16 cellular contexts compared by ENCODE assay signal in the genomic region with DNA sequence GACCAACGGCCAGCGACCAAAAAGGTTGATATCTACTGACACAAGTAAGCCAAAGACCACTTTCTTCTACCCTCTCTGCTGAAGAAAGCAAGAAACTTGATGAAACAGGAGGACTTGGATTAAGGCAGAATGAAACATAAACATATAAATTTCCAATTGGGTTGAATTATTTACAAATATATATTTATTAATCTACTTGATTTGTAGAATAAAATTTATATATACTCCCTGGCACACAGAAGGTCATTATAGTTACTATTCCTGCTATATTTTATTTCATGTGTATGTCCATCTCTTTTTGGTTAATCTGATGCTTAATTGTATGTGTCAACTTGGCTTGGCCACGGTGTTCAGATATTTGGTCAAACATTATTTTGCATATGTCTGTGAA. TPM values are rescaled to one million over a fixed set of nuclear protein-coding genes. Genes with fewer than 3 reads are reported as not detected.
"Had no signal": no experiment of that assay in that cellular context is flagged by ENCODE, and none has a peak within 500 bp of the region (broad histone marks: within the 10 kb centered on the region; RNA-seq: fewer than 3 reads in every experiment).

No MANE protein-coding gene starts in this region.

- H3K9me3 ChIP-seq: esophagus muscularis mucosa, left lung, thoracic aorta had no signal

- H3K36me3 Mint-ChIP-seq: activated naive CD8-positive, alpha-beta T cell treated with anti-CD3 and anti-CD28 coated beads, Interleukin-2, amount 10 ng/mL, durations not matched to agents 7 days and 5 days had no signal

- H3K27ac ChIP-seq: dorsolateral prefrontal cortex, esophagus muscularis mucosa, left lung, thoracic aorta had no signal

- H3K36me3 ChIP-seq: esophagus muscularis mucosa, left lung, thoracic aorta had no signal

- H3K9me3 Mint-ChIP-seq: activated CD4-positive, alpha-beta T cell treated with anti-CD3 and anti-CD28 coated beads, Interleukin-2, amount 10 ng/mL, durations not matched to agents 7 days and 5 days; activated naive CD8-positive, alpha-beta T cell treated with anti-CD3 and anti-CD28 coated beads, Interleukin-2, amount 10 ng/mL, durations not matched to agents 7 days and 5 days; activated T-helper 1 cell treated with anti-CD3 and anti-CD28 coated beads, Interleukin-12 subunit alpha, Interleukin-12 subunit beta, Interleukin-2, Interleukin-4 antibody, amounts not matched to agents 30 ng/mL and 10 ng/mL and 1 ng/mL, durations not matched to agents 14 hours and 24 hours and 36 hours; nephron progenitor cell had no signal

- H3K4me3 ChIP-seq: dorsolateral prefrontal cortex, esophagus muscularis mucosa, left lung, thoracic aorta had no signal

- FAIRE-seq: kidney, urothelium cell line had no signal

- DNase-seq: activated CD4-positive, alpha-beta T cell treated with anti-CD3 and anti-CD28 coated beads, Interleukin-2, amount 10 ng/mL, durations not matched to agents 7 days and 5 days; activated CD4-positive, CD25-positive, alpha-beta regulatory T cell; activated naive CD4-positive, alpha-beta T cell; activated naive CD8-positive, alpha-beta T cell treated with anti-CD3 and anti-CD28 coated beads, Interleukin-2, amount 10 ng/mL, durations not matched to agents 7 days and 5 days; dorsolateral prefrontal cortex; hippocampal formation; kidney; left lung; nephron progenitor cell; stimulated activated CD4-positive, alpha-beta T cell treated with anti-CD3 and anti-CD28 coated beads, Interleukin-12 subunit alpha, Interleukin-12 subunit beta, amount 100 ng/mL, for 4 hours; stimulated activated CD4-positive, alpha-beta T cell treated with anti-CD3 and anti-CD28 coated beads, Interleukin-2, amount 100 ng/mL, for 24 hours had no signal

- ATAC-seq: left lung, sciatic nerve had no signal

- H3K27ac Mint-ChIP-seq: activated CD4-positive, alpha-beta T cell treated with anti-CD3 and anti-CD28 coated beads, Interleukin-2, amount 10 ng/mL, durations not matched to agents 7 days and 5 days; activated naive CD8-positive, alpha-beta T cell treated with anti-CD3 and anti-CD28 coated beads, Interleukin-2, amount 10 ng/mL, durations not matched to agents 7 days and 5 days; activated T-helper 1 cell treated with anti-CD3 and anti-CD28 coated beads, Interleukin-12 subunit alpha, Interleukin-12 subunit beta, Interleukin-2, Interleukin-4 antibody, amounts not matched to agents 30 ng/mL and 10 ng/mL and 1 ng/mL, durations not matched to agents 14 hours and 24 hours and 36 hours; nephron progenitor cell had no signal

- H3K4me3 Mint-ChIP-seq: activated CD4-positive, alpha-beta T cell treated with anti-CD3 and anti-CD28 coated beads, Interleukin-2, amount 10 ng/mL, durations not matched to agents 7 days and 5 days; activated naive CD8-positive, alpha-beta T cell treated with anti-CD3 and anti-CD28 coated beads, Interleukin-2, amount 10 ng/mL, durations not matched to agents 7 days and 5 days; activated T-helper 1 cell treated with anti-CD3 and anti-CD28 coated beads, Interleukin-12 subunit alpha, Interleukin-12 subunit beta, Interleukin-2, Interleukin-4 antibody, amounts not matched to agents 30 ng/mL and 10 ng/mL and 1 ng/mL, durations not matched to agents 14 hours and 24 hours and 36 hours; nephron progenitor cell had no signal

RNA-seq across cellular contexts. Expression of a gene that starts 4.2 kb away (rescaled TPM):
- total RNA-seq: activated T-helper 1 cell treated with anti-CD3 and anti-CD28 coated beads, Interleukin-12 subunit alpha, Interleukin-12 subunit beta, Interleukin-2, Interleukin-4 antibody, amounts not matched to agents 30 ng/mL and 10 ng/mL and 1 ng/mL, durations not matched to agents 14 hours and 24 hours and 36 hours had no signal
